Comparison of ENCODE assay signal across 8 cellular contexts in the genomic region with DNA sequence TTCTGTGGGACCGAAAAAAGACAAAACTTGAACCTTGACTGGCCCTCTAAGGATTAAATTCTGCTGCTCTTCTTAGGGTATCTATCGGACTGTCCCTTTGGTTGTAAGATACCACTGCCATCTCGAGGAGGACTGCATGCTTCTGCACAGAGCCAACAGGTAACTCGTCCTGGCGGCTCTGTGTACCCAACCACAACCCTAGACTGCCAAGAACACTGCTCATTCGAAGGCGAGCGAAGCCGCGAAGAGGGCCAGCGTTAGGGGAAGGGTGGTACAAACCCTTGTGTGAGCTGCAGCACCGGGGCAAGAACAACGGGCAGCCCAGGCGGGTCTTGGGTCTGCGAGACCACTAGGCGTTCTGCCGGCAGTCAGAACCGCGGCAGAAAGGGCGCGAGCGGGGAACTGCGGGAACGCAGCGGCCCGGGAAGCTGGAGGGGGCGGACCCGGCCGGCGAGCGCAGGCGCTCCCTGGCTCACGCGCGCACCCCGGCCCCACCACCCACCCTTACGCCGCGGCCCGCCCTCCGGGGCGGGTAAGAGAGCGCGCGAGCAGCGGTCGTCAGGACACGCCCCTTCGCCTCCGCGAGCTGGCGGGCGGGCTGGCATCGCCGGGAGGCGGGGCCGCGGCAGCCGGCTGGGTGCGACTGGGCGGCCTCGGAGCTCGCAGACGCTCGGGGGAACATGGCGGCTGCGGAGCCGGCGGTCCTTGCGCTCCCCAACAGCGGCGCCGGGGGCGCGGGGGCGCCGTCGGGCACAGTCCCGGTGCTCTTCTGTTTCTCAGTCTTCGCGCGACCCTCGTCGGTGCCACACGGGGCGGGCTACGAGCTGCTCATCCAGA. TPM values are rescaled to one million over a fixed set of nuclear protein-coding genes. Genes with fewer than 3 reads are reported as not detected.
DNase-seq lines count a peak whose midpoint lies in the region; ATAC-seq and TF ChIP-seq lines count a peak whose summit lies in the region.

A gene (plus strand): TSS at position 663 of the 837 bp plus-strand sequence. CDS start 18 bp downstream, at position 681.

- H3K4me3 Mint-ChIP-seq in activated naive CD8-positive, alpha-beta T cell = peak within 1 kb of the TSS; percentile 89
- H3K4me3 Mint-ChIP-seq in glutamatergic neuron (ENCODE audit: unreplicated experiment) = peak within 1 kb of the TSS; percentile 85

- peaks cover 6% of the 10 kb centered on the region for H3K4me1 ChIP-seq in ovary (ENCODE audit: insufficient read depth)
- no peaks in the 10 kb centered on the region for H3K4me1 ChIP-seq in thymus (ENCODE audit: control insufficient read depth, insufficient read depth, low read length)

- no peaks in the 10 kb centered on the region for H3K9me3 Mint-ChIP-seq in activated naive CD8-positive, alpha-beta T cell (ENCODE audit: low read depth)
- no peaks in the 10 kb centered on the region for H3K9me3 Mint-ChIP-seq in glutamatergic neuron (ENCODE audit: unreplicated experiment)

- TF ChIP-seq EP300 in ovary (IDR thresholded peaks at IDR 0.05) = no peak

- TF ChIP-seq CTCF in GM12872 (IDR thresholded peaks at IDR 0.05; ENCODE audit: insufficient read depth, low read depth, low read length) = peak; percentile 32; the same call in 2 of the 3 replicates
- no peak for TF ChIP-seq CTCF in glutamatergic neuron (IDR thresholded peaks at IDR 0.05; ENCODE audit: partially characterized antibody, unreplicated experiment)
- TF ChIP-seq CTCF in ovary (IDR thresholded peaks at IDR 0.05) = no peak

- H3K27ac ChIP-seq in ovary (peak within 1 kb of the TSS; percentile 44 to 81), thymus (ENCODE audit: low read depth) (peak within 1 kb of the TSS; percentile 79)

- H3K27ac Mint-ChIP-seq in activated naive CD8-positive, alpha-beta T cell = peak within 1 kb of the TSS; percentile 70
- H3K27ac Mint-ChIP-seq in glutamatergic neuron (ENCODE audit: unreplicated experiment) = no peak within 1 kb of the TSS

- H3K4me3 ChIP-seq in ovary = peak within 1 kb of the TSS; percentile 93
- peak within 1 kb of the TSS; percentile 62 for H3K4me3 ChIP-seq in thymus (ENCODE audit: low read length)

- H3K36me3 Mint-ChIP-seq in activated naive CD8-positive, alpha-beta T cell = no peaks in the 10 kb centered on the region
- no peaks in the 10 kb centered on the region for H3K36me3 Mint-ChIP-seq in glutamatergic neuron (ENCODE audit: unreplicated experiment)

- ATAC-seq in HG02678 (IDR thresholded peaks at IDR 0.05; ENCODE audit: unreplicated experiment) = peak; percentile 88

- DNase-seq in NCI-H1105 (lab: John Stamatoyannopoulos, UW) = peak; percentile 63
- peak; percentile 92 for DNase-seq in SKM-1 treated with dmso at 0.1 percent for 144 hours (lab: John Stamatoyannopoulos, UW; ENCODE audit: unreplicated experiment)
- peak; percentile 92 for DNase-seq in glutamatergic neuron
- DNase-seq in ovary = peak; percentile 88 to 94 (median 92)

- peak; percentile 50 for TF ChIP-seq POLR2A in ovary (IDR thresholded peaks at IDR 0.05)

- intact Hi-C loops in ovary (cut with DNase I) = no loop called here

- H3K4me1 Mint-ChIP-seq in activated naive CD8-positive, alpha-beta T cell (ENCODE audit: low read depth) = peaks cover 30% of the 10 kb centered on the region
- peaks cover 1% of the 10 kb centered on the region for H3K4me1 Mint-ChIP-seq in glutamatergic neuron (ENCODE audit: low read depth, unreplicated experiment)

- H3K9me3 ChIP-seq in ovary (no peaks in the 10 kb centered on the region), thymus (ENCODE audit: control insufficient read depth) (no peaks in the 10 kb centered on the region)

- H3K36me3 ChIP-seq in ovary = no peaks in the 10 kb centered on the region
- H3K36me3 ChIP-seq in thymus (ENCODE audit: control insufficient read depth, insufficient read depth) = no peaks in the 10 kb centered on the region

- WGBS in ovary, 3 donors = 0 to 1% (median 1%) methylated on average over 40 to 87 of the region's 87 CpGs
- 1% methylated on average over 87 of the region's 87 CpGs for WGBS in thymus

- no peaks in the 10 kb centered on the region for H3K27me3 ChIP-seq in ovary
- no peaks in the 10 kb centered on the region for H3K27me3 ChIP-seq in thymus (ENCODE audit: control insufficient read depth, insufficient read depth)

- peaks cover 13% of the 10 kb centered on the region for H3K27me3 Mint-ChIP-seq in activated naive CD8-positive, alpha-beta T cell
- H3K27me3 Mint-ChIP-seq in glutamatergic neuron (ENCODE audit: unreplicated experiment) = peaks cover 3% of the 10 kb centered on the region

RNA-seq across cellular contexts. Expression of the gene that starts here (rescaled TPM):
- total RNA-seq in glutamatergic neuron (ENCODE audit: unreplicated experiment) (4.8 TPM), ovary (10 to 100 TPM; 19.1 to 98.0 (median 27.3) TPM)
- polyA plus RNA-seq in ovary (10 to 100 TPM; 24.2 to 53.2 TPM), thymus (29.0 TPM)

Comparison
In these comparisons a context has a peak if more than half of its experiments do, and no peak if none do; other contexts are left out.
1. Peak in every context shown above with its lines: DNase-seq, ATAC-seq, H3K4me3 ChIP-seq and H3K27ac ChIP-seq.